In genomic region chr18:13159579-13159978, GRCh38 we compare ENCODE assay signal across 8 cellular contexts. TPM values are rescaled to one million over a fixed set of nuclear protein-coding genes. Genes with fewer than 3 reads are reported as not detected.
DNase-seq lines count a peak whose midpoint lies in the region; ATAC-seq and TF ChIP-seq lines count a peak whose summit lies in the region.

No MANE protein-coding gene starts in this region.

- H2AK5ac ChIP-seq in neuronal stem cell (ENCODE audit: low read depth, low read length): no peak overlapping the region

- ATAC-seq in HG03108 (IDR thresholded peaks at IDR 0.05; ENCODE audit: unreplicated experiment): no peak
- no peak for ATAC-seq in GM21360 (IDR thresholded peaks at IDR 0.05; ENCODE audit: unreplicated experiment)

- DNase-seq in GDM1 (lab: John Stamatoyannopoulos, UW) (peak; percentile 28), NCI-H1105 (lab: John Stamatoyannopoulos, UW) (peak; percentile 59), SW480 (ENCODE audit: low spot score) (peak; percentile 65), fibroblast of pulmonary artery (ENCODE audit: low read depth) (peak; percentile 81), neuronal stem cell (ENCODE audit: low spot score) (peak; percentile 46)

- no peak overlapping the region for H3K18ac ChIP-seq in neuronal stem cell (ENCODE audit: low read length)

- H3K36me3 ChIP-seq in neuronal stem cell (replicated peaks in 1 of 2; ENCODE audit: control insufficient read depth in 2 of 2, insufficient read depth in 2 of 2, low read length in 2 of 2): no peaks in the 10 kb centered on the region

- H3K4me2 ChIP-seq in neuronal stem cell (ENCODE audit: insufficient read depth, low read length, poor library complexity, severe bottlenecking): no peak overlapping the region

- no peak overlapping the region for H2BK12ac ChIP-seq in neuronal stem cell (ENCODE audit: low read length)

- no peak overlapping the region for H4K8ac ChIP-seq in neuronal stem cell (ENCODE audit: low read depth, low read length)

- H3K27ac ChIP-seq in 22Rv1: no peak overlapping the region
- H3K27ac ChIP-seq in neuronal stem cell (replicated peaks; ENCODE audit: low read length): no peak overlapping the region

- H3K14ac ChIP-seq in neuronal stem cell (ENCODE audit: low read length): no peak overlapping the region

- no peak overlapping the region for H3K4ac ChIP-seq in neuronal stem cell (ENCODE audit: low read length)

- H3K9ac ChIP-seq in neuronal stem cell (ENCODE audit: low read depth, low read length, poor library complexity): no peak overlapping the region

- no peak overlapping the region for H3K4me3 ChIP-seq in fibroblast of pulmonary artery (replicated peaks; ENCODE audit: low read depth, low read length)
- H3K4me3 ChIP-seq in neuronal stem cell (ENCODE audit: low read length in 2 of 2): no peak overlapping the region

- H3K79me1 ChIP-seq in neuronal stem cell (ENCODE audit: low read depth, low read length): no peaks in the 10 kb centered on the region

- no peak overlapping the region for H3K23ac ChIP-seq in neuronal stem cell (ENCODE audit: low read depth, low read length, poor library complexity)

- H2AFZ ChIP-seq in neuronal stem cell (ENCODE audit: low read length): peak overlapping the region; percentile 64

- WGBS in neuronal stem cell (ENCODE audit: extremely low coverage in 2 of 2, insufficient read length in 2 of 2, insufficient replicate concordance in 1 of 2), 2 donors: no CpG with 5 or more reads among the region's 5 CpGs

- no peak overlapping the region for H2BK5ac ChIP-seq in neuronal stem cell (ENCODE audit: low read length)

- no peak overlapping the region for H2BK120ac ChIP-seq in neuronal stem cell (ENCODE audit: low read depth, low read length)

- no peak overlapping the region for H2BK15ac ChIP-seq in neuronal stem cell (ENCODE audit: low read length)

- no peaks in the 10 kb centered on the region for H3K27me3 ChIP-seq in neuronal stem cell (ENCODE audit: control insufficient read depth in 3 of 3, insufficient read depth in 3 of 3, low read depth in 1 of 3, low read length in 3 of 3)

- peaks cover 5 to 11% of the 10 kb centered on the region in 2 donors for H3K9me3 ChIP-seq in neuronal stem cell (replicated peaks in 1 of 2; ENCODE audit: control insufficient read depth in 2 of 2, insufficient read depth in 1 of 2, low read depth in 1 of 2, low read length in 2 of 2)

- no peak overlapping the region for H4K91ac ChIP-seq in neuronal stem cell (ENCODE audit: low read depth, low read length, poor library complexity)

- H3K4me1 ChIP-seq in neuronal stem cell (ENCODE audit: control insufficient read depth in 2 of 2, insufficient read depth in 1 of 2, low read depth in 1 of 2, low read length in 2 of 2): no peaks in the 10 kb centered on the region

- TF ChIP-seq CTCF in 22Rv1 (IDR thresholded peaks at IDR 0.05) (peak; percentile 89), fibroblast of pulmonary artery (IDR thresholded peaks at IDR 0.05; ENCODE audit: low read length, missing control alignments) (peak; percentile 85)

RNA-seq across cellular contexts. Expression of gene LDLRAD4, which starts 59.0 kb away (rescaled TPM):
- polyA plus RNA-seq in neuronal stem cell (2013, experiment 1 of 2): 1.5 TPM
- polyA plus RNA-seq in neuronal stem cell (2013, experiment 2 of 2): 1.1 TPM

Comparison
In these comparisons a context has a peak if more than half of its experiments do, and no peak if none do; other contexts are left out.
1. DNase-seq: peak in every context shown above with its lines; median percentile 81 in fibroblast of pulmonary artery; 65 in SW480; 59 in NCI-H1105; 46 in neuronal stem cell; 28 in GDM1.